ENCODE assay signal across 8 cellular contexts in genomic region chr7:29289156-29290021, GRCh38.
A peak's percentile ranks its signal among the peaks of the same experiment; 100 is the strongest.
DNase-seq lines count a peak whose midpoint lies in the region; ATAC-seq and TF ChIP-seq lines count a peak whose summit lies in the region.

No MANE protein-coding gene starts in this region.

- peaks cover 44% of the 10 kb centered on the region for H3K4me1 Mint-ChIP-seq in GM23338

- TF ChIP-seq CTCF in GM12865 (IDR thresholded peaks at IDR 0.05; ENCODE audit: insufficient read depth, low read depth, low read length, missing control alignments): no peak
- no peak for TF ChIP-seq CTCF in GM23338 (conservative IDR thresholded peaks at IDR 0.05; ENCODE audit: low read depth in 2 of 2)
- TF ChIP-seq CTCF in spleen (IDR thresholded peaks at IDR 0.05 in 8 of 11, conservative IDR thresholded peaks at IDR 0.05 in 3 of 11): no peak
- TF ChIP-seq CTCF in MM.1S (IDR thresholded peaks at IDR 0.05; ENCODE audit: low read length): no peak

- peaks cover 2% of the 10 kb centered on the region for H3K27me3 Mint-ChIP-seq in GM23338 (ENCODE audit: insufficient read depth, low read depth, poor library complexity)

- no peaks in the 10 kb centered on the region for H3K9me3 Mint-ChIP-seq in GM23338

- H3K36me3 ChIP-seq in GM23338 (ENCODE audit: insufficient read depth): no peaks in the 10 kb centered on the region
- H3K36me3 ChIP-seq in spleen: no peaks in the 10 kb centered on the region
- H3K36me3 ChIP-seq in MM.1S (replicated peaks; ENCODE audit: insufficient read depth, low read length): no peaks in the 10 kb centered on the region

- no peak overlapping the region for H3K9ac ChIP-seq in MM.1S (ENCODE audit: low read length)

- H3K9me2 ChIP-seq in GM23338 (ENCODE audit: insufficient read depth): no peaks in the 10 kb centered on the region
- no peaks in the 10 kb centered on the region for H3K9me2 ChIP-seq in MM.1S (replicated peaks; ENCODE audit: insufficient read depth, low read length)

- H3K4me2 ChIP-seq in GM23338 (peak overlapping the region; percentile 1), MM.1S (ENCODE audit: low read depth, low read length) (no peak overlapping the region)

- no peaks in the 10 kb centered on the region for H3K27me3 ChIP-seq in GM23338 (ENCODE audit: insufficient read depth)
- no peaks in the 10 kb centered on the region for H3K27me3 ChIP-seq in spleen (replicated peaks in 1 of 7)
- no peaks in the 10 kb centered on the region for H3K27me3 ChIP-seq in MM.1S (replicated peaks; ENCODE audit: insufficient read depth, low read length)

- no peak overlapping the region for H3K27ac Mint-ChIP-seq in GM23338

- H2AFZ ChIP-seq in GM23338 (peak overlapping the region; percentile 35), MM.1S (ENCODE audit: low read length) (no peak overlapping the region)

- H3K27ac ChIP-seq in GM23338 (ENCODE audit: low read depth) (no peak overlapping the region; the same call in 1 of the 2 replicates), spleen (no peak overlapping the region), MM.1S (ENCODE audit: low read length) (no peak overlapping the region)

- DNase-seq in GM12865 (ENCODE audit: low read depth): peak; percentile 54
- no peak for DNase-seq in GM23338 (ENCODE audit: low spot score)
- DNase-seq in NCI-H1105 treated with DMSO at 0.1 percent for 48 hours (lab: John Stamatoyannopoulos, UW): peak; percentile 68
- peak; percentile 100 for DNase-seq in cerebellar cortex (ENCODE audit: low spot score)
- peak; percentile 76 for DNase-seq in spleen
- DNase-seq in activated effector memory CD4-positive, alpha-beta T cell treated with anti-CD3 and anti-CD28 coated beads, Interleukin-2, amount 50 U/mL, for 16 hours: no peak
- DNase-seq in GM19238 (ENCODE audit: insufficient read length, low spot score): no peak
- no peak for DNase-seq in MM.1S

- H3F3A ChIP-seq in GM23338 (replicated peaks; ENCODE audit: low read depth) (no peaks in the 10 kb centered on the region), MM.1S (ENCODE audit: insufficient read depth, low read length) (no peaks in the 10 kb centered on the region)

- no peaks in the 10 kb centered on the region for H3K36me3 Mint-ChIP-seq in GM23338 (ENCODE audit: low read depth)

- H3K4me1 ChIP-seq in GM23338 (ENCODE audit: insufficient read depth) (peaks cover 46% of the 10 kb centered on the region), spleen (peaks cover 0 to 40% (median 3%) of the 10 kb centered on the region in 6 donors), MM.1S (ENCODE audit: low read length) (no peaks in the 10 kb centered on the region)

- H3K4me3 Mint-ChIP-seq in GM23338: no peak overlapping the region

- no peaks in the 10 kb centered on the region for H3K79me2 ChIP-seq in GM23338 (replicated peaks; ENCODE audit: insufficient read depth)
- H3K79me2 ChIP-seq in MM.1S (ENCODE audit: low read length): no peaks in the 10 kb centered on the region

- H3K4me3 ChIP-seq in GM12865 (ENCODE audit: low read depth, low read length) (no peak overlapping the region), GM23338 (no peak overlapping the region), spleen (no peak overlapping the region), MM.1S (ENCODE audit: low read length) (no peak overlapping the region)

- 46 to 62% (median 56%) methylated on average over 15 of the region's 15 CpGs for WGBS in spleen, 5 donors

- TF ChIP-seq POLR2A in spleen (IDR thresholded peaks at IDR 0.05): no peak

- peak; percentile 26; the same call in 2 of the 3 replicates for ATAC-seq in GM23338

- intact Hi-C loops in spleen (cut with DNase I; ENCODE audit: low total_unique reads): no loop called here

- no peaks in the 10 kb centered on the region for H4K20me1 ChIP-seq in GM23338 (replicated peaks; ENCODE audit: insufficient read depth)
- no peaks in the 10 kb centered on the region for H4K20me1 ChIP-seq in MM.1S (ENCODE audit: insufficient read depth, low read length)

- H3K9me3 ChIP-seq in spleen: no peaks in the 10 kb centered on the region
- no peaks in the 10 kb centered on the region for H3K9me3 ChIP-seq in MM.1S (replicated peaks; ENCODE audit: insufficient read depth, low read length)

TF ChIP-seq in GM23338, 12 proteins besides CTCF, POLR2A, EP300 and RAD21 (continues in another document):
- no peak for TF ChIP-seq REST (IDR thresholded peaks at IDR 0.05; ENCODE audit: unreplicated experiment)
- no peak for TF ChIP-seq NANOG (IDR thresholded peaks at IDR 0.05; ENCODE audit: borderline replicate concordance)
- no peak for TF ChIP-seq ZNF462 (CRISPR knock-in tag; IDR thresholded peaks at IDR 0.05)
- no peak for TF ChIP-seq ZNF331 (CRISPR knock-in tag; IDR thresholded peaks at IDR 0.05; ENCODE audit: low read depth)
- TF ChIP-seq ZNF114 (CRISPR knock-in tag; IDR thresholded peaks at IDR 0.05): no peak

Comparison
In these comparisons a context has a peak if more than half of its experiments do, and no peak if none do; other contexts are left out.
1. DNase-seq: peak in GM12865 (single experiment), NCI-H1105 treated with DMSO at 0.1 percent for 48 hours (single experiment), cerebellar cortex (single experiment) and spleen (single experiment); none in GM23338 (single experiment), activated effector memory CD4-positive, alpha-beta T cell treated with anti-CD3 and anti-CD28 coated beads, Interleukin-2, amount 50 U/mL, for 16 hours (single experiment), GM19238 (single experiment) and MM.1S (single experiment).